In genomic region chr7:36670585-36671431, GRCh38 we compare ENCODE assay signal across 8 cellular contexts. TPM values are rescaled to one million over a fixed set of nuclear protein-coding genes. Genes with fewer than 3 reads are reported as not detected.
A peak's percentile ranks its signal among the peaks of the same experiment; 100 is the strongest.
DNase-seq lines count a peak whose midpoint lies in the region; ATAC-seq and TF ChIP-seq lines count a peak whose summit lies in the region.

No MANE protein-coding gene starts in this region.

- no peaks in the 10 kb centered on the region for H3K27me3 ChIP-seq in body of pancreas

- H3K27me3 Mint-ChIP-seq in HFFc6 (ENCODE audit: insufficient read depth): peaks cover 4% of the 10 kb centered on the region
- peaks cover 0 to 2% (median 0%) of the 10 kb centered on the region in 3 donors for H3K27me3 Mint-ChIP-seq in immature natural killer cell (ENCODE audit: low read depth in 3 of 3)

- TF ChIP-seq CTCF in HFFc6 (IDR thresholded peaks at IDR 0.05) (peak; percentile 91), body of pancreas (IDR thresholded peaks at IDR 0.05) (peak; percentile 77 to 88 (median 85))

- H3K36me3 ChIP-seq in body of pancreas (replicated peaks in 1 of 2; ENCODE audit: insufficient read depth in 1 of 2, low read depth in 2 of 2): no peaks in the 10 kb centered on the region

- H3K4me3 Mint-ChIP-seq in HFFc6 (no peak overlapping the region), immature natural killer cell (peak overlapping the region; percentile 71 to 85 (median 75))

- H3K36me3 Mint-ChIP-seq in HFFc6 (ENCODE audit: low read depth) (no peaks in the 10 kb centered on the region), immature natural killer cell (peaks cover 40 to 63% (median 52%) of the 10 kb centered on the region in 3 donors)

- DNase-seq in ELF-1 (ENCODE audit: low read depth, low spot score) (peak; percentile 83), HFFc6 (peak; percentile 38), NCI-H2029 treated with DMSO at 0.1 percent for 48 hours (lab: John Stamatoyannopoulos, UW) (peak; percentile 55), UCSD-AML1 (lab: John Stamatoyannopoulos, UW; ENCODE audit: unreplicated experiment) (peak; percentile 24), body of pancreas (peak; percentile 65 to 73 (median 68)), immature natural killer cell (peak; percentile 67 to 74 (median 73))
- peak; percentile 39 to 54 (median 52) for DNase-seq in stimulated activated CD4-positive, alpha-beta T cell treated with anti-CD3 and anti-CD28 coated beads, Interleukin-1b, Interleukin-23, amount 100 ng/mL, for 24 hours (ENCODE audit: low read depth in 4 of 4, low spot score in 1 of 4)

- H3K9me3 Mint-ChIP-seq in HFFc6 (no peaks in the 10 kb centered on the region), immature natural killer cell (no peaks in the 10 kb centered on the region)

- WGBS in body of pancreas, 2 donors: 82 to 84% methylated on average over 17 of the region's 17 CpGs

- intact Hi-C loops in body of pancreas (cut with DNase I): loop anchor here (10.0 kb wide), 2 partner anchors 186 to 514 kb away; no protein-coding TSS in a partner anchor

- peak; percentile 86 for ATAC-seq in body of pancreas
- no peak for ATAC-seq in GM21528 (IDR thresholded peaks at IDR 0.05; ENCODE audit: low FRiP score, unreplicated experiment)

- TF ChIP-seq POLR2A in body of pancreas (IDR thresholded peaks at IDR 0.05): no peak

- H3K27ac ChIP-seq in body of pancreas: no peak overlapping the region

- no peak overlapping the region for H3K4me3 ChIP-seq in body of pancreas

- H3K4me1 ChIP-seq in body of pancreas: no peaks in the 10 kb centered on the region

- no peaks in the 10 kb centered on the region for H3K4me1 Mint-ChIP-seq in HFFc6 (ENCODE audit: low read depth)
- peaks cover 72 to 97% of the 10 kb centered on the region in 2 donors for H3K4me1 Mint-ChIP-seq in immature natural killer cell

- H3K27ac Mint-ChIP-seq in HFFc6 (no peak overlapping the region), immature natural killer cell (peak overlapping the region; percentile 70 to 97 (median 92))

- no peaks in the 10 kb centered on the region for H3K9me3 ChIP-seq in body of pancreas

RNA-seq across cellular contexts. Expression of gene AOAH, which starts 53.5 kb away (rescaled TPM):
- total RNA-seq in HFFc6 (2021; fragmentation: NEBNext Ultra II Directional; extraction: Animal tissue kit (Norgen Biotek cat#: 25700)): not detected
- 1 to 10 TPM; 4.9 to 6.2 TPM for total RNA-seq in body of pancreas
- 100 to 1,000 TPM; 288 to 385 (median 331) TPM for polyA plus RNA-seq in immature natural killer cell

Comparison
In these comparisons a context has a peak if more than half of its experiments do, and no peak if none do; other contexts are left out.
1. DNase-seq: peak in every context shown above with its lines; median percentile 83 in ELF-1; 73 in immature natural killer cell; 68 in body of pancreas; 55 in NCI-H2029 treated with DMSO at 0.1 percent for 48 hours; 52 in stimulated activated CD4-positive, alpha-beta T cell treated with anti-CD3 and anti-CD28 coated beads, Interleukin-1b, Interleukin-23, amount 100 ng/mL, for 24 hours; 38 in HFFc6; 24 in UCSD-AML1.
2. RNA of gene AOAH, which starts 53.5 kb away (total RNA-seq): 4.9 to 6.2 TPM in body of pancreas; not detected in HFFc6; every median in the first group is over 4 times any median in the second.